21 cellular contexts compared by ENCODE assay signal in genomic region chr6:84766796-84767590, GRCh38. TPM values are rescaled to one million over a fixed set of nuclear protein-coding genes. Genes with fewer than 3 reads are reported as not detected.
DNase-seq lines count a peak whose midpoint lies in the region; ATAC-seq and TF ChIP-seq lines count a peak whose summit lies in the region.
"Had no signal": no experiment of that assay in that cellular context is flagged by ENCODE, and none has a peak within 500 bp of the region (broad histone marks: within the 10 kb centered on the region; RNA-seq: fewer than 3 reads in every experiment).

No MANE protein-coding gene starts in this region.

- H2AFZ ChIP-seq in SK-N-SH (ENCODE audit: low read depth) (no peak overlapping the region), neuronal stem cell (ENCODE audit: low read length) (peak overlapping the region; percentile 26)

- 51% methylated on average over 40 of the region's 44 CpGs for WGBS in SK-N-SH (ENCODE audit: low lambda C conversion rate)
- WGBS in right cardiac atrium, result 40% methylated on average over 44 of the region's 44 CpGs
- no CpG with 5 or more reads among the region's 44 CpGs for WGBS in neuronal stem cell (ENCODE audit: extremely low coverage in 2 of 2, insufficient read length in 2 of 2, insufficient replicate concordance in 1 of 2), 2 donors

- H2AK5ac ChIP-seq in neuronal stem cell (ENCODE audit: low read depth, low read length), result no peak overlapping the region

- peak overlapping the region; percentile 65 for H3K4me3 Mint-ChIP-seq in WTC11
- H3K4me3 Mint-ChIP-seq: naive thymus-derived CD8-positive, alpha-beta T cell; T-cell had no signal

- CTCF ChIA-PET in SK-N-SH (lab: Yijun Ruan, JAX) (interaction anchor here (0.5 kb wide), 1 partner anchor 8 kb away, joined by 3 read pairs; no protein-coding TSS in a partner anchor), WTC11 (lab: Charles Lee) (interaction anchor here (0.9 to 1.9 kb wide), 5 partner anchors 8 to 345 kb away, joined by 3 to 12 read pairs (median 4); no protein-coding TSS in a partner anchor)

- no peak overlapping the region for H2BK5ac ChIP-seq in neuronal stem cell (ENCODE audit: low read length)

- peaks cover 22% of the 10 kb centered on the region for H3F3A ChIP-seq in SK-N-SH (replicated peaks; ENCODE audit: insufficient read depth)

- H3K27me3 ChIP-seq in SK-N-SH (ENCODE audit: insufficient read depth) (peaks cover 54% of the 10 kb centered on the region), right cardiac atrium (ENCODE audit: control insufficient read depth, insufficient read depth) (no peaks in the 10 kb centered on the region), neuronal stem cell (ENCODE audit: control insufficient read depth in 3 of 3, insufficient read depth in 3 of 3, low read depth in 1 of 3, low read length in 3 of 3) (peaks cover 37 to 99% (median 80%) of the 10 kb centered on the region in 3 experiments)

- H3K79me2 ChIP-seq in SK-N-SH (ENCODE audit: insufficient read depth), result peaks cover 7% of the 10 kb centered on the region

- H3K36me3 ChIP-seq in SK-N-SH (replicated peaks in 1 of 2; ENCODE audit: control insufficient read depth in 1 of 2, insufficient read depth in 2 of 2, low read length in 1 of 2) (no peaks in the 10 kb centered on the region), neuronal stem cell (replicated peaks in 1 of 2; ENCODE audit: control insufficient read depth in 2 of 2, insufficient read depth in 2 of 2, low read length in 2 of 2) (no peaks in the 10 kb centered on the region)
- H3K36me3 ChIP-seq: adrenal gland, lower lobe of right lung had no signal

- H3K4me1 Mint-ChIP-seq in WTC11, result peaks cover 49% of the 10 kb centered on the region

- no peak overlapping the region for H4K91ac ChIP-seq in neuronal stem cell (ENCODE audit: low read depth, low read length, poor library complexity)

- POLR2A ChIA-PET in SK-N-SH (lab: Yijun Ruan, JAX) (no interaction called here), WTC11 (lab: Charles Lee) (no interaction called here)

- no peaks in the 10 kb centered on the region for H3K9me2 ChIP-seq in SK-N-SH

- ATAC-seq in SK-N-SH treated with all-trans-retinoic acid at 6 μM for 48 hours (no peak), WTC11 (peak; percentile 1; the same call in 1 of the 2 replicates), right cardiac atrium (no peak), HG03135 (IDR thresholded peaks at IDR 0.05; ENCODE audit: unreplicated experiment) (no peak)
- ATAC-seq: lower lobe of right lung; naive thymus-derived CD8-positive, alpha-beta T cell; T-cell had no signal

- no peak for TF ChIP-seq EP300 in SK-N-SH (IDR thresholded peaks at IDR 0.05; ENCODE audit: borderline replicate concordance in 1 of 2, low read depth in 1 of 2, low read length in 1 of 2)

- H3K9ac ChIP-seq in SK-N-SH (no peak overlapping the region), neuronal stem cell (ENCODE audit: low read depth, low read length, poor library complexity) (no peak overlapping the region)
- H3K9ac ChIP-seq: KMS-11 had no signal

- H3K23ac ChIP-seq in neuronal stem cell (ENCODE audit: low read depth, low read length, poor library complexity), result peak overlapping the region; percentile 62

- H4K8ac ChIP-seq in neuronal stem cell (ENCODE audit: low read depth, low read length), result no peak overlapping the region

- intact Hi-C loops in right cardiac atrium (cut with DNase I), result no loop called here

- no peak overlapping the region for H3K27ac Mint-ChIP-seq in WTC11
- H3K27ac Mint-ChIP-seq: naive thymus-derived CD8-positive, alpha-beta T cell; T-cell had no signal

- H3K27ac ChIP-seq in SK-N-SH (ENCODE audit: low read depth in 2 of 2, low read length in 1 of 2), result no peak overlapping the region
- no peak overlapping the region for H3K27ac ChIP-seq in right cardiac atrium (ENCODE audit: low read length)
- no peak overlapping the region for H3K27ac ChIP-seq in neuronal stem cell (replicated peaks; ENCODE audit: low read length)
- H3K27ac ChIP-seq: 22Rv1, adrenal gland, KMS-11, lower lobe of right lung, testis had no signal

- no peaks in the 10 kb centered on the region; a peak in 1 of 4 replicates for H3K4me1 ChIP-seq in SK-N-SH (ENCODE audit: control insufficient read depth in 1 of 2, insufficient read depth in 2 of 2, low read depth in 1 of 2, low read length in 1 of 2)
- H3K4me1 ChIP-seq in right cardiac atrium (ENCODE audit: control insufficient read depth, insufficient read depth, low read length), result no peaks in the 10 kb centered on the region
- H3K4me1 ChIP-seq in neuronal stem cell (ENCODE audit: control insufficient read depth in 2 of 2, insufficient read depth in 1 of 2, low read depth in 1 of 2, low read length in 2 of 2), result peaks cover 0 to 7% of the 10 kb centered on the region in 2 donors
- H3K4me1 ChIP-seq: adrenal gland, testis had no signal

- DNase-seq in SK-N-SH (no peak), WTC11 (ENCODE audit: low spot score) (peak; percentile 47), right cardiac atrium (peak; percentile 29 to 49 (median 30)), neuronal stem cell (ENCODE audit: low spot score) (peak; percentile 49), kidney glomerular epithelial cell (lab: John Stamatoyannopoulos, UW) (no peak), KG1 (lab: John Stamatoyannopoulos, UW) (no peak)
- DNase-seq: activated CD4-positive, alpha-beta T cell treated with anti-CD3 and anti-CD28 coated beads for 1 hour; activated T-cell treated with anti-CD3 and anti-CD28 coated beads, Interleukin-2, amount 50 U/mL, for 48 hours; adrenal gland; DND-41; erythroblast; lower lobe of right lung; naive thymus-derived CD8-positive, alpha-beta T cell; NCI-H1417; stimulated activated CD4-positive, alpha-beta T cell treated with anti-CD3 and anti-CD28 coated beads, Interleukin-2, amount 100 ng/mL, for 48 hours; T-cell; testis had no signal

- H2BK120ac ChIP-seq in neuronal stem cell (ENCODE audit: low read depth, low read length), result no peak overlapping the region

- TF ChIP-seq RAD21 in SK-N-SH (IDR thresholded peaks at IDR 0.05; ENCODE audit: low read length), result no peak

- no peak overlapping the region for H2BK15ac ChIP-seq in neuronal stem cell (ENCODE audit: low read length)

- H3K4ac ChIP-seq in neuronal stem cell (ENCODE audit: low read length), result no peak overlapping the region

- no peaks in the 10 kb centered on the region for H4K20me1 ChIP-seq in SK-N-SH (ENCODE audit: insufficient read depth)

- H3K14ac ChIP-seq in neuronal stem cell (ENCODE audit: low read length), result no peak overlapping the region

- H3K27me3 Mint-ChIP-seq in WTC11 (ENCODE audit: low read depth), result peaks cover 100% of the 10 kb centered on the region

- TF ChIP-seq CTCF in SK-N-SH (IDR thresholded peaks at IDR 0.05), result no peak
- TF ChIP-seq CTCF in WTC11 (IDR thresholded peaks at IDR 0.05), result no peak

- no peak overlapping the region for H2BK12ac ChIP-seq in neuronal stem cell (ENCODE audit: low read length)

- H3K36me3 Mint-ChIP-seq in WTC11, result no peaks in the 10 kb centered on the region
- H3K36me3 Mint-ChIP-seq: T-cell had no signal

- H3K4me3 ChIP-seq in SK-N-SH (ENCODE audit: low read depth in 2 of 2, low read length in 1 of 2) (no peak overlapping the region), right cardiac atrium (ENCODE audit: low read length) (no peak overlapping the region), neuronal stem cell (ENCODE audit: low read length in 2 of 2) (no peak overlapping the region)
- H3K4me3 ChIP-seq: adrenal gland, lower lobe of right lung had no signal

- H3K4me2 ChIP-seq in SK-N-SH, result no peak overlapping the region
- peak overlapping the region; percentile 33 for H3K4me2 ChIP-seq in neuronal stem cell (ENCODE audit: insufficient read depth, low read length, poor library complexity, severe bottlenecking)
- H3K4me2 ChIP-seq: KMS-11 had no signal

- H3K79me1 ChIP-seq in neuronal stem cell (ENCODE audit: low read depth, low read length), result no peaks in the 10 kb centered on the region

- peak overlapping the region; percentile 65 for H3K18ac ChIP-seq in neuronal stem cell (ENCODE audit: low read length)

- H3K9me3 ChIP-seq in SK-N-SH, result no peaks in the 10 kb centered on the region
- H3K9me3 ChIP-seq in right cardiac atrium (ENCODE audit: control insufficient read depth, low read length), result no peaks in the 10 kb centered on the region
- peaks cover 3 to 7% of the 10 kb centered on the region in 2 donors for H3K9me3 ChIP-seq in neuronal stem cell (replicated peaks in 1 of 2; ENCODE audit: control insufficient read depth in 2 of 2, insufficient read depth in 1 of 2, low read depth in 1 of 2, low read length in 2 of 2)
- H3K9me3 ChIP-seq: adrenal gland, lower lobe of right lung, testis had no signal

- H3K9me3 Mint-ChIP-seq in WTC11, result no peaks in the 10 kb centered on the region

TF ChIP-seq in SK-N-SH treated with all-trans-retinoic acid at 6 μM for 48 hours, 23 proteins besides CTCF, POLR2A, EP300 and RAD21:
- no peak for TF ChIP-seq SNAI2 (CRISPR knock-in tag; IDR thresholded peaks at IDR 0.05)
- TF ChIP-seq ZNF8 (CRISPR knock-in tag; IDR thresholded peaks at IDR 0.05), result no peak
- no peak for TF ChIP-seq PPARA (CRISPR knock-in tag; IDR thresholded peaks at IDR 0.05; ENCODE audit: borderline replicate concordance)

TF ChIP-seq in WTC11, 78 proteins besides CTCF, POLR2A, EP300 and RAD21 (continues in another document):
- TF ChIP-seq, protein P1, sequence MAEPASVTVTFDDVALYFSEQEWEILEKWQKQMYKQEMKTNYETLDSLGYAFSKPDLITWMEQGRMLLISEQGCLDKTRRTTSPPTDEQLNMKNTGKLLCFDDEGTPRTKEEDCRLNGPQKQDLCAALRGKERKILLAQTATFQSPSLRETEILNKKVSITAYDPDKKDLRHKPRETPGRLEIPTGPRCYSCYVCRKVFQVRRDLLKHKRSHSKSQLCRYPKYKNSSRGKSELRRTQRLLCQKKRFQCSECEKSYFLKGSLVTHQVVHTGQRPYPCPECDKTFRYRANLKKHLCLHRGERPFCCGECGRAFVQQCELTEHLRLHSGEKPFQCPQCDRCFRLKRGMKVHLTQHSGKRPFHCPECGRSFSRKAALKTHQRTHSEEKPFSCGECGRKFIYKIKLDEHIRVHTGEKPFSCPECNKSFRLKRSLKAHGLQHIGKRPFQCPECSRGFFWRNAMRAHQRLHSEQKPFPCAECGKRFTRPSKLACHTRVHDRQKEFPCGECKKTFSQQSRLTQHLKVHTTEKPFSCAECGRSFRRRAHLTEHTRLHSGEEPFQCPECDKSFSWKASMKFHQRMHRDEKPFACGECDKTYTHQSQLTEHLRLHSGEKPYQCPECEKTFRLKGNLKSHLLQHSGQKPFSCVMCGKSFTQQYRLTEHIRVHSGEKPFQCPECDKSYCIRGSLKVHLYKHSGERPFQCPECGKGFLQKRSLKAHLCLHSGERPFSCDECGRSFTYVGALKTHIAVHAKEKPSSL (CRISPR knock-in tag; conservative IDR thresholded peaks at IDR 0.05), result no peak

RNA-seq across cellular contexts. Expression of gene TBX18, which starts 2.6 kb away (rescaled TPM):
- polyA plus RNA-seq in SK-N-SH (2012; rRNA removed) (19.3 and 29.8 TPM in 2 replicates), right cardiac atrium (5.7 TPM)
- 13.8 and 23.5 TPM in 2 replicates for polyA plus RNA-seq in SK-N-SH (2012; cell fraction: cytosol; rRNA removed)
- polyA plus RNA-seq in SK-N-SH (2012; cell fraction: nucleus; rRNA removed), result 19.5 and 52.3 TPM in 2 replicates
- total RNA-seq in WTC11 (2021) (0.15 TPM in 1 of 3 replicates, not detected in the others), right cardiac atrium (10 to 100 TPM in 1 of 4 donors, 1 to 10 TPM in 3; 8.7 to 10.4 (median 9.5) TPM)
- polyA plus RNA-seq in neuronal stem cell (2013, experiment 1 of 2), result not detected
- not detected for polyA plus RNA-seq in neuronal stem cell (2013, experiment 2 of 2)
- total RNA-seq: naive thymus-derived CD8-positive, alpha-beta T cell; T-cell had no signal
- polyA plus RNA-seq: naive thymus-derived CD8-positive, alpha-beta T cell had no signal

Comparison
In these comparisons a context has a peak if more than half of its experiments do, and no peak if none do; other contexts are left out.
1. DNase-seq: peak in WTC11 (single experiment), right cardiac atrium (3 of 3) and neuronal stem cell (single experiment); none in SK-N-SH (single experiment), kidney glomerular epithelial cell (single experiment) and KG1 (single experiment).
2. Of the 6 proteins assayed by ChIP-seq in both WTC11 and SK-N-SH: peak only in WTC11: MAX and TEAD4; only in SK-N-SH: none; in both: none; in neither: 4.